In genomic region chr11:96199563-96200025, GRCh38 we compare ENCODE assay signal across 8 cellular contexts.
DNase-seq lines count a peak whose midpoint lies in the region; ATAC-seq and TF ChIP-seq lines count a peak whose summit lies in the region.

No MANE protein-coding gene starts in this region.

- no peaks in the 10 kb centered on the region for H3K27me3 ChIP-seq in esophagus muscularis mucosa

- intact Hi-C loops in activated CD4-positive, alpha-beta T cell treated with anti-CD3 and anti-CD28 coated beads, Interleukin-2, amount 10 ng/mL, durations not matched to agents 24 days and 14 days (cut with micrococcal nuclease), result loop anchor here (1.0 to 2.0 kb wide), 2 partner anchors 11 to 31 kb away; no protein-coding TSS in a partner anchor
- intact Hi-C loops in esophagus muscularis mucosa (cut with DNase I), result loop anchor here (5.0 kb wide), 1 partner anchor 37 kb away; no protein-coding TSS in a partner anchor

- peaks cover 7 to 47% (median 39%) of the 10 kb centered on the region in 4 donors for H3K4me1 ChIP-seq in esophagus muscularis mucosa

- peaks cover 60% of the 10 kb centered on the region for H3K4me1 Mint-ChIP-seq in activated CD4-positive, alpha-beta T cell treated with anti-CD3 and anti-CD28 coated beads, Interleukin-2, amount 10 ng/mL, durations not matched to agents 24 days and 14 days

- TF ChIP-seq EP300 in esophagus muscularis mucosa (IDR thresholded peaks at IDR 0.05), result no peak

- no peaks in the 10 kb centered on the region for H3K36me3 ChIP-seq in esophagus muscularis mucosa

- 80% methylated on average over 10 of the region's 10 CpGs for WGBS in esophagus muscularis mucosa

- H3K27ac Mint-ChIP-seq in activated CD4-positive, alpha-beta T cell treated with anti-CD3 and anti-CD28 coated beads, Interleukin-2, amount 10 ng/mL, durations not matched to agents 24 days and 14 days, result peak overlapping the region; percentile 81

- H3K9me3 Mint-ChIP-seq in activated CD4-positive, alpha-beta T cell treated with anti-CD3 and anti-CD28 coated beads, Interleukin-2, amount 10 ng/mL, durations not matched to agents 24 days and 14 days, result peaks cover 12% of the 10 kb centered on the region

- H3K4me3 Mint-ChIP-seq in activated CD4-positive, alpha-beta T cell treated with anti-CD3 and anti-CD28 coated beads, Interleukin-2, amount 10 ng/mL, durations not matched to agents 24 days and 14 days, result peak overlapping the region; percentile 47

- no peak for TF ChIP-seq CTCF in esophagus muscularis mucosa (IDR thresholded peaks at IDR 0.05)

- ATAC-seq in HG03280 (IDR thresholded peaks at IDR 0.05; ENCODE audit: unreplicated experiment), result no peak

- H3K27ac ChIP-seq in esophagus muscularis mucosa (replicated peaks in 1 of 4), result peak overlapping the region; percentile 53 to 67 (median 62)

- DNase-seq in HCEC 1CT, result peak; percentile 35
- DNase-seq in activated CD4-positive, alpha-beta T cell treated with anti-CD3 and anti-CD28 coated beads, Interleukin-2, amount 10 ng/mL, durations not matched to agents 24 days and 14 days, result peak; percentile 75
- no peak for DNase-seq in esophagus muscularis mucosa (ENCODE audit: extremely low spot score)
- peak; percentile 55 for DNase-seq in skeletal muscle cell (ENCODE audit: low read depth)
- no peak for DNase-seq in NCI-H2227 (lab: John Stamatoyannopoulos, UW; ENCODE audit: unreplicated experiment)
- DNase-seq in UCSD-AML1 (lab: John Stamatoyannopoulos, UW; ENCODE audit: unreplicated experiment), result no peak
- DNase-seq in NCI-H2227 treated with DMSO at 0.1 percent for 48 hours (lab: John Stamatoyannopoulos, UW), result no peak

- no peaks in the 10 kb centered on the region for H3K27me3 Mint-ChIP-seq in activated CD4-positive, alpha-beta T cell treated with anti-CD3 and anti-CD28 coated beads, Interleukin-2, amount 10 ng/mL, durations not matched to agents 24 days and 14 days

- TF ChIP-seq POLR2A in esophagus muscularis mucosa (IDR thresholded peaks at IDR 0.05; ENCODE audit: low read depth), result no peak

- H3K9me3 ChIP-seq in esophagus muscularis mucosa, result no peaks in the 10 kb centered on the region

- no peak overlapping the region for H3K4me3 ChIP-seq in esophagus muscularis mucosa
- no peak overlapping the region for H3K4me3 ChIP-seq in skeletal muscle cell (ENCODE audit: low read depth, low read length)

- peaks cover 30% of the 10 kb centered on the region for H3K36me3 Mint-ChIP-seq in activated CD4-positive, alpha-beta T cell treated with anti-CD3 and anti-CD28 coated beads, Interleukin-2, amount 10 ng/mL, durations not matched to agents 24 days and 14 days (ENCODE audit: low read depth)

Comparison
In these comparisons a context has a peak if more than half of its experiments do, and no peak if none do; other contexts are left out.
1. DNase-seq: peak in HCEC 1CT (single experiment), activated CD4-positive, alpha-beta T cell treated with anti-CD3 and anti-CD28 coated beads, Interleukin-2, amount 10 ng/mL, durations not matched to agents 24 days and 14 days (single experiment) and skeletal muscle cell (single experiment); none in esophagus muscularis mucosa (single experiment), NCI-H2227 (single experiment), UCSD-AML1 (single experiment) and NCI-H2227 treated with DMSO at 0.1 percent for 48 hours (single experiment).